In the genomic region with DNA sequence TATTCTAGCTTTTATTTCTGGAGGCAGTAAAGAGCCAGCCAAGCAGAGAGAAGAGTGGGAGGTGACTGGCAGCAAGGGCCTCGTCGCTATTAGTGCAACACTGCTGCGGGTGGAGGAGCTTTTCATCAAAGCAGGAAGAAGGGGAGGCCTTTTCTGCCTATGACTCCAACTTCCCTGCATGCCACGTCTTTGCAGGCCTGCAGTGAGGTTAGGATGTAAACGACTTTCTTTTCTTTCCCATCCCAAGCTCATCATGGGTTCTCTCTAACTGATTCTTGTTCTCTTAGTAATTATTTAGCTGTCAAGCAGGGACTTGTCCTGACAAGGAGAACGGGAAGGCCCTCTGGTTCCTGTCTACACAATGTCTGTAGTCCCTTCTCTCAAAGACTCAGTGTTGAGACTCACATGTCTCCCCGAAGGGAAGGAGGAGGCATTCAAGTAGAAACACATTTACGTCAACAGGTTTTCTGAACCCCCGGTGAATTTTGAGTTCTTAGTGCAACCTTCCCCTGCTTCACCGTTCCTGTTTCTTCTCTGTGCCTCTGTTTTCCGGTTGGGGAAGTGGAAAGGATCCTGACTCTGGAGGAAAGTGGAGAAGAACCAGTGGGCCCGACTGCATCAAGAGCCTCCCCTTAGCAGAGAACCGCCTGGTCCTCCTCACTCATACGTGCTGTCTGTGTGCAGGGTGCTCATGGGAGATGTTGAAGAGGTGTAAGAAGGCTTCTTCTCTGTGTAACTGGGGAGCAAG, we compare ENCODE assay signal across 8 cellular contexts. TPM values are rescaled to one million over a fixed set of nuclear protein-coding genes. Genes with fewer than 3 reads are reported as not detected.
DNase-seq lines count a peak whose midpoint lies in the region; ATAC-seq and TF ChIP-seq lines count a peak whose summit lies in the region.

No MANE protein-coding gene starts in this region.

- H3K4me3 ChIP-seq in BE2C (ENCODE audit: low read depth, low read length) = no peak overlapping the region
- peak overlapping the region in 1 of 2 experiments; percentile 21; a peak in 1 of 4 replicates for H3K4me3 ChIP-seq in Panc1 (ENCODE audit: low read depth in 2 of 2, low read length in 2 of 2)
- no peak overlapping the region for H3K4me3 ChIP-seq in prostate gland
- H3K4me3 ChIP-seq in uterus = no peak overlapping the region

- DNase-seq in BE2C = peak; percentile 31
- DNase-seq in Panc1 (ENCODE audit: low read depth, low spot score) = no peak
- peak in 3 of 4 experiments; percentile 11 to 44 (median 34) for DNase-seq in activated naive CD4-positive, alpha-beta T cell (lab: John Stamatoyannopoulos, UW)
- no peak for DNase-seq in Right ventricle myocardium inferior (ENCODE audit: missing footprints)
- DNase-seq in prostate gland (ENCODE audit: low spot score) = peak; percentile 50
- peak; percentile 31 to 34 for DNase-seq in uterus
- DNase-seq in OCI-M1 (lab: John Stamatoyannopoulos, UW) = no peak

- BruUV-seq in Panc1 (replicated peaks; lab: Mats Ljungman, UMichigan) = no TSS peak

- TF ChIP-seq POLR2A in prostate gland (IDR thresholded peaks at IDR 0.05) (no peak), uterus (IDR thresholded peaks at IDR 0.05) (no peak)

- no peaks in the 10 kb centered on the region for H3K36me3 ChIP-seq in BE2C
- H3K36me3 ChIP-seq in Panc1 (ENCODE audit: control insufficient read depth, insufficient read depth, low read length) = no peaks in the 10 kb centered on the region
- H3K36me3 ChIP-seq in prostate gland = no peaks in the 10 kb centered on the region
- no peaks in the 10 kb centered on the region for H3K36me3 ChIP-seq in uterus

- ATAC-seq in GM21576 (IDR thresholded peaks at IDR 0.05; ENCODE audit: unreplicated experiment) (peak; percentile 46), Panc1 (peak; percentile 71), Right ventricle myocardium inferior (peak; percentile 93)

- in situ Hi-C loops in Panc1 (cut with HindIII; ENCODE audit: low pct_unique_long_range_greater_than_20kb, low sequenced_read_pairs) = no loop called here

- TF ChIP-seq CTCF in BE2C (IDR thresholded peaks at IDR 0.05; ENCODE audit: low read depth, low read length) (no peak), Panc1 (IDR thresholded peaks at IDR 0.05) (no peak), prostate gland (IDR thresholded peaks at IDR 0.05) (no peak), uterus (IDR thresholded peaks at IDR 0.05) (no peak)

- H3K4me1 ChIP-seq in BE2C (peaks cover 15% of the 10 kb centered on the region), Panc1 (ENCODE audit: control insufficient read depth, insufficient read depth, low read length) (peaks cover 49% of the 10 kb centered on the region), prostate gland (replicated peaks) (no peaks in the 10 kb centered on the region), uterus (peaks cover 0 to 6% of the 10 kb centered on the region in 2 donors)

- H3K9me3 ChIP-seq in BE2C = no peaks in the 10 kb centered on the region
- H3K9me3 ChIP-seq in Panc1 (ENCODE audit: control insufficient read depth, insufficient read depth, low read depth, low read length) = no peaks in the 10 kb centered on the region
- H3K9me3 ChIP-seq in prostate gland = no peaks in the 10 kb centered on the region
- no peaks in the 10 kb centered on the region for H3K9me3 ChIP-seq in uterus

- POLR2A ChIA-PET in Panc1 (lab: Charles Lee) = no interaction called here

- H3K27ac ChIP-seq in Panc1 (ENCODE audit: low read length) = peak overlapping the region; percentile 91
- H3K27ac ChIP-seq in prostate gland = peak overlapping the region; percentile 19 to 61
- peak overlapping the region; percentile 45 to 58 for H3K27ac ChIP-seq in uterus

- 20% methylated on average over 14 of the region's 14 CpGs for WGBS in prostate gland

- CTCF ChIA-PET in Panc1 (lab: Charles Lee) = no interaction called here

- intact Hi-C loops in Panc1 (cut with micrococcal nuclease; ENCODE audit: unreplicated experiment) = no loop called here
- intact Hi-C loops in Right ventricle myocardium inferior (cut with DNase I) = loop anchor here (5.0 kb wide), 1 partner anchor 60 kb away; no protein-coding TSS in a partner anchor
- intact Hi-C loops in prostate gland (cut with DNase I) = no loop called here
- intact Hi-C loops in uterus (cut with DNase I; ENCODE audit: low total_unique reads) = no loop called here

- no peaks in the 10 kb centered on the region for H3K27me3 ChIP-seq in BE2C
- no peaks in the 10 kb centered on the region for H3K27me3 ChIP-seq in Panc1 (ENCODE audit: control insufficient read depth, insufficient read depth, low read length)
- H3K27me3 ChIP-seq in prostate gland (replicated peaks; ENCODE audit: insufficient read depth) = no peaks in the 10 kb centered on the region
- no peaks in the 10 kb centered on the region for H3K27me3 ChIP-seq in uterus

RNA-seq across cellular contexts. Expression of a gene that starts 56.9 kb away (rescaled TPM):
- polyA plus RNA-seq in BE2C (2012; ENCODE audit: insufficient read depth, insufficient read length, low read depth) = 14.9 TPM
- 91.8 TPM for total RNA-seq in Panc1 (2021; ENCODE audit: unreplicated experiment)
- 106 TPM for polyA plus RNA-seq in Panc1 (2012; ENCODE audit: insufficient read length)
- total RNA-seq in Right ventricle myocardium inferior = 50.7 TPM
- 100 to 1,000 TPM in 1 of 2 donors, 10 to 100 TPM in 1; 51.9 to 107 TPM for total RNA-seq in prostate gland
- 10 to 100 TPM in 3 of 4 donors, 1 to 10 TPM in 1; 2.9 to 79.2 (median 57.2) TPM for total RNA-seq in uterus

Comparison
In these comparisons a context has a peak if more than half of its experiments do, and no peak if none do; other contexts are left out.
1. DNase-seq: peak in BE2C (single experiment), activated naive CD4-positive, alpha-beta T cell (3 of 4), prostate gland (single experiment) and uterus (2 of 2); none in Panc1 (single experiment), Right ventricle myocardium inferior (single experiment) and OCI-M1 (single experiment).
2. H3K27ac ChIP-seq: peak in every context shown above with its lines; median percentile 91 in Panc1; 52 in uterus; 40 in prostate gland.
3. Peak in every context shown above with its lines, with median percentiles within 50 percentile points of each other: ATAC-seq.